In the genomic region with DNA sequence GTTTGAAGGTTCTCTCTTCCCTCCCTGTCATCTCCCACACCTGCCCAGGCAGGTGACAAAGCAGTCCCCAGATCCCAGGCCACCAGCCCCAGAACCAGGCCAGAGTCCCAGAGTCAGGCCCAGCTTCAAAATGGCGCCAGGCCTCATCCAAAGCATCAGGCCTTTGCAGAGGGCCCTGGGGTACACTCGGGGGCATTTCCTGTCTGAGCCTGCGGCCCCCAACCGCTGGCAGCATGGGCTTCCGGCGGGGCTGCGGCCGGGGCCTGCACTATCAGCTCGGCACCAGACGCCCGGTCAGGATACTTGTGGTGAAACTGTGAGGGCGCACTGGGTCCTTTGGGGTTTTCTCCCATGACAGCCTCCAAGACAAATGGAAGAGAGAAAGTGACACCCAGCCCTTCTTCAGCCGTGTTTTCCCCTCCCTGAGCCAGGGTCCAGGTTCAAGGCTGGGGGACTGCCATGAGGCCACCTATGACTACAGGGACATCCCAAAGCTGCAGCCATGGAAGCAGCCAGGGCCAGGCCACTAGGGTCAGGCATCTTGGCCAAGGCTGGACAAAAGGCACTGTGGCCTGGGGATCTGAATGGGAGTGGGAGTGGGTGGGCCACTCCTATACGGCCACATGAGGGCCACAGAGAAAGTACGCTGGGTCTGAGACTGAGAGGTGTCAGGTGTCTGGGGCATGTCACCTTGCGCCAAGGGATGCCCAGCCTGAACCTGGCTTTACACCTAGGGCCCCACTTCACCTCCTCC, we compare ENCODE assay signal across 8 cellular contexts. TPM values are rescaled to one million over a fixed set of nuclear protein-coding genes. Genes with fewer than 3 reads are reported as not detected.
DNase-seq lines count a peak whose midpoint lies in the region; ATAC-seq and TF ChIP-seq lines count a peak whose summit lies in the region.

No MANE protein-coding gene starts in this region.

- H3K18ac ChIP-seq in mesendoderm (ENCODE audit: low read length), result no peak overlapping the region

- H3K23ac ChIP-seq in mesendoderm (ENCODE audit: low read length), result no peak overlapping the region

- H3K27me3 ChIP-seq in left ventricle myocardium inferior (ENCODE audit: low read depth) (no peaks in the 10 kb centered on the region), mesendoderm (ENCODE audit: insufficient read depth, low read length, poor library complexity) (no peaks in the 10 kb centered on the region), uterus (no peaks in the 10 kb centered on the region)

- DNase-seq in left ventricle myocardium inferior (no peak), cardiac septum (ENCODE audit: low spot score) (no peak), mesendoderm (no peak), uterus (no peak), T-helper 9 cell (no peak)
- DNase-seq in activated naive CD8-positive, alpha-beta T cell treated with anti-CD3 and anti-CD28 coated beads, Interleukin-2, amount 50 U/mL, for 24 hours, result no peak

- H2BK120ac ChIP-seq in mesendoderm (ENCODE audit: low read depth, low read length), result no peak overlapping the region

- H2BK15ac ChIP-seq in mesendoderm (replicated peaks; ENCODE audit: low read depth), result no peak overlapping the region

- peaks cover 26% of the 10 kb centered on the region for H3K36me3 ChIP-seq in left ventricle myocardium inferior
- H3K36me3 ChIP-seq in mesendoderm (ENCODE audit: control insufficient read depth, insufficient read depth, low read length), result peaks cover 8% of the 10 kb centered on the region
- H3K36me3 ChIP-seq in uterus, result no peaks in the 10 kb centered on the region

- TF ChIP-seq POLR2A in uterus (IDR thresholded peaks at IDR 0.05), result no peak

- peak overlapping the region; percentile 91 for H3K4me3 Mint-ChIP-seq in activated naive CD8-positive, alpha-beta T cell treated with anti-CD3 and anti-CD28 coated beads, Interleukin-2, amount 50 U/mL, for 24 hours

- no peak overlapping the region for H3K4ac ChIP-seq in mesendoderm (ENCODE audit: low read depth, low read length)

- H3K4me1 ChIP-seq in left ventricle myocardium inferior (peaks cover 27% of the 10 kb centered on the region), mesendoderm (ENCODE audit: control insufficient read depth, low read depth, low read length) (no peaks in the 10 kb centered on the region), uterus (no peaks in the 10 kb centered on the region)

- peak overlapping the region; percentile 88 for H3K4me3 ChIP-seq in left ventricle myocardium inferior
- no peak overlapping the region for H3K4me3 ChIP-seq in mesendoderm (ENCODE audit: low read length)
- H3K4me3 ChIP-seq in uterus, result no peak overlapping the region

- H3K56ac ChIP-seq in mesendoderm (ENCODE audit: low read length), result peak overlapping the region; percentile 95

- no CpG with 5 or more reads among the region's 16 CpGs for WGBS in mesendoderm (ENCODE audit: extremely low coverage, insufficient coverage, low lambda C conversion rate)

- no peak for ATAC-seq in activated naive CD8-positive, alpha-beta T cell treated with anti-CD3 and anti-CD28 coated beads, Interleukin-2, amount 50 U/mL, for 24 hours
- ATAC-seq in GM19328 (IDR thresholded peaks at IDR 0.05; ENCODE audit: unreplicated experiment) (no peak), GM19023 (IDR thresholded peaks at IDR 0.05; ENCODE audit: unreplicated experiment) (no peak)

- H3K27ac ChIP-seq in left ventricle myocardium inferior (replicated peaks), result peak overlapping the region; percentile 91
- H3K27ac ChIP-seq in mesendoderm (ENCODE audit: low read depth, low read length), result no peak overlapping the region
- peak overlapping the region; percentile 83 to 95 for H3K27ac ChIP-seq in uterus

- H3K79me1 ChIP-seq in mesendoderm (ENCODE audit: low read length), result peaks cover 14% of the 10 kb centered on the region

- intact Hi-C loops in left ventricle myocardium inferior (cut with micrococcal nuclease) (loop anchor here (5.0 kb wide), 1 partner anchor 231 kb away; no protein-coding TSS in a partner anchor), cardiac septum (cut with DNase I) (loop anchor here (2.0 to 5.0 kb wide), 5 partner anchors 36 to 262 kb away; a partner anchor contains a TSS), uterus (cut with DNase I; ENCODE audit: low total_unique reads) (no loop called here)

- H4K5ac ChIP-seq in mesendoderm (ENCODE audit: low read length), result no peak overlapping the region

- H4K8ac ChIP-seq in mesendoderm (ENCODE audit: low read depth, low read length), result no peak overlapping the region

- no peak overlapping the region for H2AK5ac ChIP-seq in mesendoderm (ENCODE audit: low read length)

- H3K9ac ChIP-seq in mesendoderm (ENCODE audit: low read length), result peak overlapping the region; percentile 81

- no peaks in the 10 kb centered on the region for H3K9me3 Mint-ChIP-seq in activated naive CD8-positive, alpha-beta T cell treated with anti-CD3 and anti-CD28 coated beads, Interleukin-2, amount 50 U/mL, for 24 hours

- H3K36me3 Mint-ChIP-seq in activated naive CD8-positive, alpha-beta T cell treated with anti-CD3 and anti-CD28 coated beads, Interleukin-2, amount 50 U/mL, for 24 hours (ENCODE audit: low read depth), result peaks cover 35% of the 10 kb centered on the region

- TF ChIP-seq CTCF in left ventricle myocardium inferior (IDR thresholded peaks at IDR 0.05; ENCODE audit: borderline replicate concordance) (no peak), uterus (IDR thresholded peaks at IDR 0.05) (no peak)

- H3K9me3 ChIP-seq in left ventricle myocardium inferior (replicated peaks) (no peaks in the 10 kb centered on the region), uterus (no peaks in the 10 kb centered on the region)

- peaks cover 42% of the 10 kb centered on the region for H3K4me1 Mint-ChIP-seq in activated naive CD8-positive, alpha-beta T cell treated with anti-CD3 and anti-CD28 coated beads, Interleukin-2, amount 50 U/mL, for 24 hours

- peak overlapping the region; percentile 94 for H3K27ac Mint-ChIP-seq in activated naive CD8-positive, alpha-beta T cell treated with anti-CD3 and anti-CD28 coated beads, Interleukin-2, amount 50 U/mL, for 24 hours

- H3K79me2 ChIP-seq in mesendoderm (ENCODE audit: control insufficient read depth, insufficient read depth, low read length), result no peaks in the 10 kb centered on the region

- no peak overlapping the region for H3K4me2 ChIP-seq in mesendoderm (ENCODE audit: low read length)

- no peaks in the 10 kb centered on the region for H3K27me3 Mint-ChIP-seq in activated naive CD8-positive, alpha-beta T cell treated with anti-CD3 and anti-CD28 coated beads, Interleukin-2, amount 50 U/mL, for 24 hours

- H2BK5ac ChIP-seq in mesendoderm (ENCODE audit: low read length), result no peak overlapping the region

RNA-seq across cellular contexts. Expression of a gene that starts 33.9 kb away (rescaled TPM):
- total RNA-seq in left ventricle myocardium inferior (86.3 TPM), cardiac septum (84.9 TPM), uterus (100 to 1,000 TPM; 134 to 307 (median 209) TPM)
- polyA plus RNA-seq in mesendoderm (2013, experiment 1 of 2), result 156 TPM
- polyA plus RNA-seq in mesendoderm (2013, experiment 2 of 2), result 160 TPM
